ENCODE assay signal across 8 cellular contexts in the genomic region with DNA sequence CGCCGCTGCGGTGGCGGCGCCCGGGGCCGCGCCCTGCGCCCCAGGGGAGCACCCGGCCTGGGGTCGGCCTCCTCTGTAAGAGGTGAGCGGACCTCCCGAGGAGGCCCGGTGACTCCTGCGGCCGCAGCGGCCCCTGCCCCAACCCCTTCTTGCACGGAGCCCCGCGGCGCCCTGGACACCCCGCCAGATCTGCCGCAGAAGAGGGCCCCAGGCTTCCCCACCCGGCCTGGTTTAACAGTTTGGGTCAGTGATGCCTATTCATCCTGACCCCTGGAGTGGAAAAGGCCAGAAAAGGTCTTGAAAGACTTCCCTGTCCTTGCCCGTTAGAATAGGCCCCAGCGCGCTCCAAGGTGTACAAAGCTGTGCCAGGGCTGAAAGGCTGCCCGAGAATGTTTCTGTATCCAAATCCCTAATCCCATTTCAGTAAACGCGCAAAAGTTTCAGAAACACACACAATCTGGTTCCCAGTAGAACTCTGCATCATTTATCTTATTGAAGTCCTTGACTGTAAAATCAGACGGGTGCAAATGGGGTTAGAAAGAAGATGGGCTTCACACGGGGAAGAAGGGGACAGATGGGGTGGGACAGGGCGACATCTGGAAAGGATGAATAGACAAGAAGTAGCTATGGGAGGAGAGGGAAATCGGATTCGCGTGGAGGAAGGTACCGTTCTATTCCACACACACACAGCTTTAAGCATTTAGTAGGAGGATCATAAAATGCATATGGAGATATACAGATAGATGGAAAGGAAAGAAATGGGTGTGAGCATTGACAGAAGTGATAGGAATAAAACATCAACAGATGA. TPM values are rescaled to one million over a fixed set of nuclear protein-coding genes. Genes with fewer than 3 reads are reported as not detected.
DNase-seq lines count a peak whose midpoint lies in the region; ATAC-seq and TF ChIP-seq lines count a peak whose summit lies in the region.

No MANE protein-coding gene starts in this region.

- 34 to 35% methylated on average over 26 of the region's 37 CpGs for WGBS in tibial nerve, 2 donors

- H3K27ac ChIP-seq in OCI-LY3 (ENCODE audit: low read length) (peak overlapping the region; percentile 61), tibial nerve (peak overlapping the region; percentile 94 to 99 (median 98))

- H3K4me1 ChIP-seq in OCI-LY3 (ENCODE audit: low read length) (peaks cover 10% of the 10 kb centered on the region), tibial nerve (peaks cover 6 to 70% (median 24%) of the 10 kb centered on the region in 4 donors)

- no peaks in the 10 kb centered on the region for H3K36me3 Mint-ChIP-seq in memory B cell

- H3K4me3 ChIP-seq in OCI-LY3 (ENCODE audit: low read length): peak overlapping the region; percentile 87
- peak overlapping the region; percentile 67 to 99 (median 86) for H3K4me3 ChIP-seq in tibial nerve

- no peaks in the 10 kb centered on the region for H3K79me2 ChIP-seq in OCI-LY3 (ENCODE audit: low read length)

- no peaks in the 10 kb centered on the region for H3K9me3 Mint-ChIP-seq in memory B cell

- H3K9ac ChIP-seq in OCI-LY3 (ENCODE audit: low read length): peak overlapping the region; percentile 79

- H3K27me3 ChIP-seq in OCI-LY3 (ENCODE audit: low read depth, low read length) (peaks cover 25% of the 10 kb centered on the region), tibial nerve (no peaks in the 10 kb centered on the region)

- H3K4me3 Mint-ChIP-seq in memory B cell: peak overlapping the region; percentile 97

- H3K36me3 ChIP-seq in OCI-LY3 (replicated peaks; ENCODE audit: low read depth, low read length) (no peaks in the 10 kb centered on the region), tibial nerve (no peaks in the 10 kb centered on the region)

- ATAC-seq in memory B cell (ENCODE audit: low read depth): no peak
- ATAC-seq in GM18519 (IDR thresholded peaks at IDR 0.05; ENCODE audit: low FRiP score, unreplicated experiment): no peak
- ATAC-seq in HG02981 (IDR thresholded peaks at IDR 0.05; ENCODE audit: unreplicated experiment): no peak

- peak overlapping the region; percentile 91 for H3K27ac Mint-ChIP-seq in memory B cell

- peaks cover 14% of the 10 kb centered on the region for H3K4me1 Mint-ChIP-seq in memory B cell

- TF ChIP-seq EP300 in tibial nerve (IDR thresholded peaks at IDR 0.05): no peak

- peak overlapping the region; percentile 64 for H2AFZ ChIP-seq in OCI-LY3 (ENCODE audit: low read depth, low read length)

- no peaks in the 10 kb centered on the region for H4K20me1 ChIP-seq in OCI-LY3 (ENCODE audit: insufficient read depth, low read length)

- H3K9me3 ChIP-seq in OCI-LY3 (ENCODE audit: insufficient read depth, low read length) (no peaks in the 10 kb centered on the region), tibial nerve (no peaks in the 10 kb centered on the region)

- no peaks in the 10 kb centered on the region for H3K27me3 Mint-ChIP-seq in memory B cell

- peak overlapping the region; percentile 83 for H3K4me2 ChIP-seq in OCI-LY3 (ENCODE audit: low read length)

- no peak for TF ChIP-seq CTCF in OCI-LY3 (IDR thresholded peaks at IDR 0.05; ENCODE audit: low read depth, low read length)
- peak in 1 of 5 experiments; percentile 2 for TF ChIP-seq CTCF in tibial nerve (IDR thresholded peaks at IDR 0.05)

- TF ChIP-seq POLR2A in tibial nerve (IDR thresholded peaks at IDR 0.05): no peak

- DNase-seq in NCI-H748 (lab: John Stamatoyannopoulos, UW; ENCODE audit: unreplicated experiment): peak; percentile 48
- DNase-seq in NCI-H748 treated with DMSO at 0.1 percent for 48 hours (lab: John Stamatoyannopoulos, UW): no peak
- DNase-seq in cerebellum (ENCODE audit: low spot score): peak; percentile 30
- DNase-seq in memory B cell (ENCODE audit: low spot score in 2 of 2): no peak
- DNase-seq in tibial nerve (ENCODE audit: low spot score in 2 of 2): peak; percentile 35 to 55

RNA-seq across cellular contexts. Expression of gene SSBP2, which starts 1.1 kb away (rescaled TPM):
- total RNA-seq in cerebellum: 117 TPM
- total RNA-seq in tibial nerve: 10 to 100 TPM; 62.6 to 95.1 (median 77.5) TPM

Comparison
In these comparisons a context has a peak if more than half of its experiments do, and no peak if none do; other contexts are left out.
1. DNase-seq: peak in NCI-H748 (single experiment), cerebellum (single experiment) and tibial nerve (2 of 2); none in NCI-H748 treated with DMSO at 0.1 percent for 48 hours (single experiment) and memory B cell (0 of 2).